In genomic region chr11:15107730-15108515, GRCh38 we compare ENCODE assay signal across 11 cellular contexts. TPM values are rescaled to one million over a fixed set of nuclear protein-coding genes. Genes with fewer than 3 reads are reported as not detected.
DNase-seq lines count a peak whose midpoint lies in the region; ATAC-seq lines count a peak whose summit lies in the region.
"Had no signal": no experiment of that assay in that cellular context is flagged by ENCODE, and none has a peak within 500 bp of the region (broad histone marks: within the 10 kb centered on the region; RNA-seq: fewer than 3 reads in every experiment).

No MANE protein-coding gene starts in this region.

- H3K4ac ChIP-seq in mesenchymal stem cell (ENCODE audit: low read depth in 1 of 2, low read length in 2 of 2) = peak overlapping the region; percentile 35 to 71

- peaks cover under 1% of the 10 kb centered on the region for H3K4me1 Mint-ChIP-seq in activated naive CD4-positive, alpha-beta T cell treated with anti-CD3 and anti-CD28 coated beads, Interleukin-2, amount 10 ng/mL, durations not matched to agents 7 days and 5 days

- H3K23ac ChIP-seq in mesenchymal stem cell (ENCODE audit: low read length in 2 of 2) = no peak overlapping the region

- intact Hi-C loops in left colon (cut with DNase I, micrococcal nuclease) = no loop called here

- no peak overlapping the region for H2BK15ac ChIP-seq in mesenchymal stem cell (ENCODE audit: low read depth, poor library complexity, severe bottlenecking)

- H3K27me3 ChIP-seq in mesenchymal stem cell (ENCODE audit: control insufficient read depth in 1 of 2, insufficient read depth in 1 of 2, low read length in 2 of 2) = no peaks in the 10 kb centered on the region

- ATAC-seq in GM18873 (IDR thresholded peaks at IDR 0.05; ENCODE audit: low FRiP score, unreplicated experiment) = peak; percentile 85
- ATAC-seq in HG02571 (IDR thresholded peaks at IDR 0.05; ENCODE audit: unreplicated experiment) = peak; percentile 54
- peak; percentile 66 for ATAC-seq in HG03565 (IDR thresholded peaks at IDR 0.05; ENCODE audit: unreplicated experiment)
- no peak for ATAC-seq in left colon

- no peak overlapping the region for H3K9ac ChIP-seq in mesenchymal stem cell (ENCODE audit: low read length)

- no peaks in the 10 kb centered on the region for H3K36me3 Mint-ChIP-seq in activated naive CD4-positive, alpha-beta T cell treated with anti-CD3 and anti-CD28 coated beads, Interleukin-2, amount 10 ng/mL, durations not matched to agents 7 days and 5 days

- no peaks in the 10 kb centered on the region for H3K36me3 ChIP-seq in mesenchymal stem cell (ENCODE audit: control insufficient read depth in 1 of 2, insufficient read depth in 2 of 2, low read depth in 1 of 2, low read length in 2 of 2)

- no peak overlapping the region for H3K4me3 ChIP-seq in mesenchymal stem cell (ENCODE audit: insufficient read depth in 1 of 2, low read depth in 1 of 2, low read length in 2 of 2)
- H3K4me3 ChIP-seq: SK-N-MC had no signal

- no peak overlapping the region for H2AK5ac ChIP-seq in mesenchymal stem cell (ENCODE audit: low read length, severe bottlenecking)

- no peaks in the 10 kb centered on the region for H3K9me3 ChIP-seq in mesenchymal stem cell (ENCODE audit: control insufficient read depth, low read length)

- H2BK120ac ChIP-seq in mesenchymal stem cell (ENCODE audit: low read depth, low read length) = peak overlapping the region; percentile 74

- H3K27ac Mint-ChIP-seq in activated naive CD4-positive, alpha-beta T cell treated with anti-CD3 and anti-CD28 coated beads, Interleukin-2, amount 10 ng/mL, durations not matched to agents 7 days and 5 days = no peak overlapping the region
- H3K27ac Mint-ChIP-seq: activated T-helper 1 cell treated with anti-CD3 and anti-CD28 coated beads, Interleukin-12 subunit alpha, Interleukin-12 subunit beta, Interleukin-2, Interleukin-4 antibody, amounts not matched to agents 30 ng/mL and 10 ng/mL and 1 ng/mL, durations not matched to agents 14 hours and 24 hours and 36 hours had no signal

- H3K4me3 Mint-ChIP-seq in activated naive CD4-positive, alpha-beta T cell treated with anti-CD3 and anti-CD28 coated beads, Interleukin-2, amount 10 ng/mL, durations not matched to agents 7 days and 5 days = no peak overlapping the region
- H3K4me3 Mint-ChIP-seq: activated T-helper 1 cell treated with anti-CD3 and anti-CD28 coated beads, Interleukin-12 subunit alpha, Interleukin-12 subunit beta, Interleukin-2, Interleukin-4 antibody, amounts not matched to agents 30 ng/mL and 10 ng/mL and 1 ng/mL, durations not matched to agents 14 hours and 24 hours and 36 hours had no signal

- H3K9me3 Mint-ChIP-seq in activated naive CD4-positive, alpha-beta T cell treated with anti-CD3 and anti-CD28 coated beads, Interleukin-2, amount 10 ng/mL, durations not matched to agents 7 days and 5 days = no peaks in the 10 kb centered on the region
- H3K9me3 Mint-ChIP-seq: activated T-helper 1 cell treated with anti-CD3 and anti-CD28 coated beads, Interleukin-12 subunit alpha, Interleukin-12 subunit beta, Interleukin-2, Interleukin-4 antibody, amounts not matched to agents 30 ng/mL and 10 ng/mL and 1 ng/mL, durations not matched to agents 14 hours and 24 hours and 36 hours had no signal

- no peak overlapping the region for H2BK5ac ChIP-seq in mesenchymal stem cell (ENCODE audit: low read depth, low read length, poor library complexity, severe bottlenecking)

- peak; percentile 74 for DNase-seq in mesenchymal stem cell
- DNase-seq in AG08396 (ENCODE audit: low spot score) = no peak
- no peak for DNase-seq in activated naive CD4-positive, alpha-beta T cell treated with anti-CD3 and anti-CD28 coated beads, Interleukin-2, amount 10 ng/mL, durations not matched to agents 7 days and 5 days
- DNase-seq in activated effector memory CD4-positive, alpha-beta T cell treated with Interleukin-2 at 50 U/mL for 16 hours = no peak
- DNase-seq in left colon = no peak
- DNase-seq: mesendoderm had no signal

- H3K4me2 ChIP-seq in mesenchymal stem cell (ENCODE audit: low read length, poor library complexity, severe bottlenecking) = no peak overlapping the region

- peak overlapping the region; percentile 31 to 71 for H3K18ac ChIP-seq in mesenchymal stem cell (ENCODE audit: low read depth in 1 of 2, low read length in 2 of 2)

- CTCF ChIA-PET in activated naive CD4-positive, alpha-beta T cell treated with anti-CD3 and anti-CD28 coated beads, Interleukin-2, amount 10 ng/mL, durations not matched to agents 7 days and 5 days (lab: Charles Lee) = interaction anchor here (1.1 to 1.4 kb wide), 3 partner anchors 10 to 100 kb away, joined by 3 to 6 read pairs (median 5); no protein-coding TSS in a partner anchor

- H2BK12ac ChIP-seq in mesenchymal stem cell (ENCODE audit: low read length in 2 of 2) = peak overlapping the region; percentile 67 to 91

- no peak overlapping the region for H3K27ac ChIP-seq in mesenchymal stem cell (ENCODE audit: low read length, poor library complexity, severe bottlenecking)
- H3K27ac ChIP-seq: SK-N-MC had no signal

- H3K4me1 ChIP-seq in mesenchymal stem cell (ENCODE audit: control insufficient read depth, insufficient read depth, low read depth, low read length) = peaks cover 9% of the 10 kb centered on the region

- WGBS in mesenchymal stem cell = 78% methylated on average over 4 of the region's 4 CpGs

- peaks cover 22% of the 10 kb centered on the region for H3K27me3 Mint-ChIP-seq in activated naive CD4-positive, alpha-beta T cell treated with anti-CD3 and anti-CD28 coated beads, Interleukin-2, amount 10 ng/mL, durations not matched to agents 7 days and 5 days

- peak overlapping the region; percentile 71 for H4K91ac ChIP-seq in mesenchymal stem cell (ENCODE audit: low read length)

- H4K8ac ChIP-seq in mesenchymal stem cell (ENCODE audit: low read length) = peak overlapping the region; percentile 88

- H2AFZ ChIP-seq in mesenchymal stem cell (ENCODE audit: low read depth, low read length) = no peak overlapping the region

- no peak overlapping the region for H3K14ac ChIP-seq in mesenchymal stem cell (ENCODE audit: low read length in 2 of 2)

- no peaks in the 10 kb centered on the region for H3K79me1 ChIP-seq in mesenchymal stem cell (replicated peaks; ENCODE audit: low read length, poor library complexity, severe bottlenecking)

RNA-seq across cellular contexts. Expression of gene INSC, which starts 6.8 kb away (rescaled TPM):
- polyA plus RNA-seq in mesenchymal stem cell (2013, experiment 1 of 2) = 18.2 TPM
- polyA plus RNA-seq in mesenchymal stem cell (2013, experiment 2 of 2) = 18.3 TPM
- total RNA-seq in left colon = 1 to 10 TPM; 2.2 to 2.6 TPM
- total RNA-seq: activated T-helper 1 cell treated with anti-CD3 and anti-CD28 coated beads, Interleukin-12 subunit alpha, Interleukin-12 subunit beta, Interleukin-2, Interleukin-4 antibody, amounts not matched to agents 30 ng/mL and 10 ng/mL and 1 ng/mL, durations not matched to agents 14 hours and 24 hours and 36 hours had no signal

RNA-seq across cellular contexts. Expression of gene CALCB, which starts 34.5 kb away (rescaled TPM):
- not detected for polyA plus RNA-seq in mesenchymal stem cell (2013, experiment 1 of 2)
- polyA plus RNA-seq in mesenchymal stem cell (2013, experiment 2 of 2) = not detected
- total RNA-seq in left colon = under 1 TPM in 1 of 2 donors, not detected in 1; 0.21 TPM
